Comparison of ENCODE assay signal across 1 cellular context in genomic region chr11:73359341-73359740, GRCh38.
TF ChIP-seq lines count a peak whose summit lies in the region.

No MANE protein-coding gene starts in this region.

TF ChIP-seq in IMR-90, 13 proteins besides CTCF, POLR2A, EP300 and RAD21 (continued from another document):
- no peak for TF ChIP-seq MAZ (IDR thresholded peaks at IDR 0.05; ENCODE audit: borderline replicate concordance, low read depth, low read length)
- no peak for TF ChIP-seq SMC3 (IDR thresholded peaks at IDR 0.05; ENCODE audit: low read depth, low read length)
- TF ChIP-seq MXI1 (IDR thresholded peaks at IDR 0.05; ENCODE audit: borderline replicate concordance, low read depth, low read length), result no peak
- no peak for TF ChIP-seq NFE2L2 (IDR thresholded peaks at IDR 0.05; ENCODE audit: low read depth, low read length)
- TF ChIP-seq BHLHE40 (IDR thresholded peaks at IDR 0.05; ENCODE audit: low read depth, low read length), result no peak
- no peak for TF ChIP-seq CEBPB (IDR thresholded peaks at IDR 0.05; ENCODE audit: low read depth, low read length)
- TF ChIP-seq ELK1 (IDR thresholded peaks at IDR 0.05; ENCODE audit: borderline replicate concordance, low read depth, low read length), result no peak
